ENCODE assay signal across 1 cellular context in the genomic region with DNA sequence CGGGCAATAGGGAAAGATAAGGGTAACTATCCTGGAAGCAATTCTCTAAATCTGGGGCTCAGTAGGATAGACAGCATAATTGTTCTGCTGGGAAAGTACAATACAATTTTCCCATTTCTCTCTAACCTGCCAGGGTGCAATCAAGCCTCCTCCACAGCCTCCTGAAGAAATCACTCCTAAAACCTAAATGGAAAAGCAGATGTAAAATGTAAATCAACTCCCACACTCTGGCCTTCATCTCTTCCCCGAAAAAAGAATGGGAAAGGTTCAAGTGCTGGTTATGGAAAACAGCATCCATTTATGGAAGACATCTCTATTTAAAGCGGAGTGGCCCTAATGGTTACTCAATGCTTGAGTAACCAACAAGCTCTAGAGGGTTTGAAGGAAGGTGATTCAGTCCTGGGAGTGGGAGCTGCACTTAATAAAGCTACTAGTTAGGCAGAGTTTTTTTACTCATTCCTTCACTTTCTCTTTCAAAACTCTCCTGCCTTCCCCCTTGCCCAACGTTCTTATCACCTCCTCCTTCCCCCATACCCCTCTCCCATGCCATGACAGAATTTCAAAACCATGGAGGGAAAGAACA.
TF ChIP-seq lines count a peak whose summit lies in the region.

No MANE protein-coding gene starts in this region.

TF ChIP-seq in HepG2, 621 proteins besides CTCF, POLR2A, EP300 and RAD21 (continued from another document):
- TF ChIP-seq HMGXB3 (CRISPR knock-in tag; IDR thresholded peaks at IDR 0.05; ENCODE audit: borderline replicate concordance) (0 out of 2 replicates have a peak, but pooled peaks have one; percentile 12), HHEX (CRISPR knock-in tag; IDR thresholded peaks at IDR 0.05) (no peak), FIP1L1 (IDR thresholded peaks at IDR 0.05; ENCODE audit: borderline replicate concordance, insufficient read depth, low read depth, low read length) (no peak), KDM1A (CRISPR knock-in tag; IDR thresholded peaks at IDR 0.05) (no peak), HNRNPK (IDR thresholded peaks at IDR 0.05; ENCODE audit: low read depth, low read length, poor library complexity, severe bottlenecking) (peak; percentile 76), KLF13 (CRISPR knock-in tag; IDR thresholded peaks at IDR 0.05) (no peak), ZNF12 (CRISPR knock-in tag; IDR thresholded peaks at IDR 0.05) (0 out of 2 replicates have a peak, but pooled peaks have one; percentile 11), NFE2 (CRISPR knock-in tag; IDR thresholded peaks at IDR 0.05) (no peak), DMAP1 (CRISPR knock-in tag; IDR thresholded peaks at IDR 0.05) (no peak), PAF1 (CRISPR knock-in tag; IDR thresholded peaks at IDR 0.05) (peak; percentile 3; the same call in 1 of the 2 replicates)
- TF ChIP-seq, protein P1, sequence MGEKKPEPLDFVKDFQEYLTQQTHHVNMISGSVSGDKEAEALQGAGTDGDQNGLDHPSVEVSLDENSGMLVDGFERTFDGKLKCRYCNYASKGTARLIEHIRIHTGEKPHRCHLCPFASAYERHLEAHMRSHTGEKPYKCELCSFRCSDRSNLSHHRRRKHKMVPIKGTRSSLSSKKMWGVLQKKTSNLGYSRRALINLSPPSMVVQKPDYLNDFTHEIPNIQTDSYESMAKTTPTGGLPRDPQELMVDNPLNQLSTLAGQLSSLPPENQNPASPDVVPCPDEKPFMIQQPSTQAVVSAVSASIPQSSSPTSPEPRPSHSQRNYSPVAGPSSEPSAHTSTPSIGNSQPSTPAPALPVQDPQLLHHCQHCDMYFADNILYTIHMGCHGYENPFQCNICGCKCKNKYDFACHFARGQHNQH (CRISPR knock-in tag; IDR thresholded peaks at IDR 0.05), result 0 out of 2 replicates have a peak, but pooled peaks have one; percentile 25
